ENCODE assay signal across 1 cellular context in the genomic region with DNA sequence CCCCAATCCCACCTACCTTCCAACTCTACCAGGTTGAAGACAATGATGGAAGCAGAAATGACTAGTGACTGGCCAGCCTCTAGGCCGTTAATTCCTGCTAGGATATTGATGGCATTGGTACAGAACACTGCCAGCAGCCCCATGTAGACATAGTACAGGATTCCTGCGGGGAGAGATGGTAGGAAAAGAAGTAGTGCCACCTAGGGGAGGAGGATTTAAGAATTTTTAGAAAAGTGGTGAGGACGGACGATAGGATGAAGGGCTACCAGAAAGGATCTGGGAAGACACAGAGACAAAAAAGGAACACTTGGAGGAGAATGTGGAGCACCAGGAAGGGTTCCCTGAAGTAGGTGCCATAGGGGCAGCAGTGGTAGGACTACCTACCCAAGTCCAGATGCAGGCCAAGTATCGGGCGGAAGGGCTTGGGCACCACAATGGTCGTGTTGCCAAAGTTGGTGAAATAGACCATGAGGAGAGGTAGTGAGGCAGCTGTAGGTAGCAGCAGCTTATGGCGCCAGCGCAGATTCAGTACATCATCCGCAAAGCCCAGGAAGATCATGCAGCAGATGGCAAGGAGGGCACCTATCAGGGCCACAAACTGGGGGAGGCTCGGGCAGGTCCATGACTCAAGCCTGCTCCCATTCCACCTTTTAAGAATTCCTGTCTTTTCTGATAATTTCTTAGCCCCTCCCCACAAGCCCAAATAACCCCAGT.
TF ChIP-seq lines count a peak whose summit lies in the region.

No MANE protein-coding gene starts in this region.

TF ChIP-seq in H1, 55 proteins besides CTCF, POLR2A, EP300 and RAD21:
- no peak for TF ChIP-seq CHD2 (IDR thresholded peaks at IDR 0.05; ENCODE audit: low read length)
